ENCODE assay signal across 8 cellular contexts in the genomic region with DNA sequence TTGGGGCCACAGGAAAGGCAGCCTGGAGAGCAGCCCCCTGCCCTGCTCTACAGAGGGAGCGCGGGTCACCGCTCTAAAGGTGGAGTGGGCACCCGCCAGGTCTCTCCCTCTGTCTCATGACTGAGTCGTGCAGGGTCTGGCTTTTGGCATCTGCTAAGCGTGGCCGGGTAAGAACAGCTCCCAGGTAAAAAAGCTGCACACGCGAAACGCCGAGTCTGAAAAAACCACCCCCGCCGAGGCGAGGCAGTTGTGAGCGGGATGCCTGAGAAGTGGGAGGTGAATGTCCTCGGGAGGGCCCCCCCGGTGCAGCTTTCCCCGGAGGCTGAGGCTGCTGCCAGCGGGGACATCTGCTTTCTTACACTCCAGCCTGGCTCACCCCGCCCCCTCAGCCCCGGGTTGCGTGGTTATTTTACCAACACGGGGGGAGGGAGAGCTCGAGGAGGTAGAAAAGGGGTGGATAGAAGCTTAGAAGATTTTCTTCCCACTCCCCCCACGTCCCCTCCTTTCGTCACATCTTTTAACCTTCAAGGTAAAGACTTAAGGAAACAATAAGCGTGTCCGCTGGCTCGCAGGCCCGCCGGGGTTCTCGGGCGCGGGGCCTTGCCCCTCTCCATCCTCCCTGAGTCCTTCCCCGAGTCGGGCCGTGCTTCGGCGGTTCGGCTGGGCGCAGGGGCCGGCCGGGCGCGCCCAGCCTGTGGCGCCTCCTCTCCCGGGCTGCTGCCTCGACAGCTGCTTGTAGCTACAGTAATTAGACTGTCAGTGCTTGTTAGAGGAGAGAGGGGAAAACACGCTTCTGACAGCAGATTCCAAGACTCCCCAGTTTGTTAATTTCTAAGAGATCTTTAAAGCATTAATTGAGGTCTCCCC.
DNase-seq lines count a peak whose midpoint lies in the region; ATAC-seq and TF ChIP-seq lines count a peak whose summit lies in the region.

No MANE protein-coding gene starts in this region.

- no peaks in the 10 kb centered on the region for H3K27me3 Mint-ChIP-seq in activated T-helper 1 cell treated with anti-CD3 and anti-CD28 coated beads, Interleukin-12 subunit alpha, Interleukin-12 subunit beta, Interleukin-2, Interleukin-4 antibody, amounts not matched to agents 30 ng/mL and 10 ng/mL and 1 ng/mL, durations not matched to agents 14 hours and 24 hours and 36 hours (ENCODE audit: insufficient read depth)
- H3K27me3 Mint-ChIP-seq in naive B cell: peaks cover 0 to 7% (median 0%) of the 10 kb centered on the region in 3 donors

- H3K4me3 ChIP-seq in fibroblast of lung (replicated peaks in 1 of 4; ENCODE audit: control extremely low read depth in 1 of 4, insufficient read depth in 1 of 4, low read depth in 3 of 4, low read length in 4 of 4) (peak overlapping the region; percentile 38 to 78 (median 60)), thymus (ENCODE audit: low read length) (peak overlapping the region; percentile 52)

- H3K79me2 ChIP-seq in fibroblast of lung (ENCODE audit: control insufficient read depth, insufficient read depth, low read length): no peaks in the 10 kb centered on the region

- H3K27me3 ChIP-seq in fibroblast of lung (ENCODE audit: control insufficient read depth, insufficient read depth, low read length) (no peaks in the 10 kb centered on the region), thymus (ENCODE audit: control insufficient read depth, insufficient read depth) (no peaks in the 10 kb centered on the region)

- H3K27ac ChIP-seq in fibroblast of lung (ENCODE audit: insufficient read depth, low read length) (no peak overlapping the region), thymus (ENCODE audit: low read depth) (peak overlapping the region; percentile 46)

- WGBS in thymus: 12% methylated on average over 49 of the region's 49 CpGs

- H3K36me3 Mint-ChIP-seq in activated T-helper 1 cell treated with anti-CD3 and anti-CD28 coated beads, Interleukin-12 subunit alpha, Interleukin-12 subunit beta, Interleukin-2, Interleukin-4 antibody, amounts not matched to agents 30 ng/mL and 10 ng/mL and 1 ng/mL, durations not matched to agents 14 hours and 24 hours and 36 hours (ENCODE audit: low read depth): peaks cover 14% of the 10 kb centered on the region
- H3K36me3 Mint-ChIP-seq in naive B cell: peaks cover 0 to 7% of the 10 kb centered on the region in 2 donors

- intact Hi-C loops in activated T-helper 1 cell treated with anti-CD3 and anti-CD28 coated beads, Interleukin-12 subunit alpha, Interleukin-12 subunit beta, Interleukin-2, Interleukin-4 antibody, amounts not matched to agents 30 ng/mL and 10 ng/mL and 1 ng/mL, durations not matched to agents 14 hours and 24 hours and 36 hours (cut with micrococcal nuclease): loop anchor here (1.0 to 5.0 kb wide), 3 partner anchors 14 to 180 kb away; a partner anchor contains a TSS

- DNase-seq in NCI-H1105 treated with DMSO at 0.1 percent for 48 hours (lab: John Stamatoyannopoulos, UW) (peak; percentile 69), NCI-H1105 (lab: John Stamatoyannopoulos, UW) (no peak), NCI-H69 (lab: John Stamatoyannopoulos, UW) (peak; percentile 72), fibroblast of lung (ENCODE audit: low read depth in 2 of 2) (peak; percentile 42 to 49), naive B cell (peak; percentile 39)
- no peak for DNase-seq in activated T-helper 1 cell treated with anti-CD3 and anti-CD28 coated beads, Interleukin-12 subunit alpha, Interleukin-12 subunit beta, Interleukin-2, Interleukin-4 antibody, amounts not matched to agents 30 ng/mL and 10 ng/mL and 1 ng/mL, durations not matched to agents 14 hours and 24 hours and 36 hours (ENCODE audit: low spot score)

- H3K4me3 Mint-ChIP-seq in activated T-helper 1 cell treated with anti-CD3 and anti-CD28 coated beads, Interleukin-12 subunit alpha, Interleukin-12 subunit beta, Interleukin-2, Interleukin-4 antibody, amounts not matched to agents 30 ng/mL and 10 ng/mL and 1 ng/mL, durations not matched to agents 14 hours and 24 hours and 36 hours: peak overlapping the region; percentile 83
- peak overlapping the region; percentile 80 to 97 (median 90) for H3K4me3 Mint-ChIP-seq in naive B cell

- peaks cover 3% of the 10 kb centered on the region for H3K4me1 ChIP-seq in fibroblast of lung (ENCODE audit: control insufficient read depth, extremely low read depth, insufficient read depth, low read length)
- peaks cover 7% of the 10 kb centered on the region for H3K4me1 ChIP-seq in thymus (ENCODE audit: control insufficient read depth, insufficient read depth, low read length)

- H3K9ac ChIP-seq in fibroblast of lung (ENCODE audit: insufficient read depth, low read length): no peak overlapping the region

- H2AFZ ChIP-seq in fibroblast of lung (ENCODE audit: low read length): peak overlapping the region; percentile 30

- no peaks in the 10 kb centered on the region for H3K9me3 Mint-ChIP-seq in activated T-helper 1 cell treated with anti-CD3 and anti-CD28 coated beads, Interleukin-12 subunit alpha, Interleukin-12 subunit beta, Interleukin-2, Interleukin-4 antibody, amounts not matched to agents 30 ng/mL and 10 ng/mL and 1 ng/mL, durations not matched to agents 14 hours and 24 hours and 36 hours
- no peaks in the 10 kb centered on the region for H3K9me3 Mint-ChIP-seq in naive B cell

- peaks cover 50% of the 10 kb centered on the region for H3K4me1 Mint-ChIP-seq in activated T-helper 1 cell treated with anti-CD3 and anti-CD28 coated beads, Interleukin-12 subunit alpha, Interleukin-12 subunit beta, Interleukin-2, Interleukin-4 antibody, amounts not matched to agents 30 ng/mL and 10 ng/mL and 1 ng/mL, durations not matched to agents 14 hours and 24 hours and 36 hours (ENCODE audit: low read depth)
- peaks cover 8 to 22% (median 19%) of the 10 kb centered on the region in 3 donors for H3K4me1 Mint-ChIP-seq in naive B cell

- peak overlapping the region; percentile 99 for H3K4me2 ChIP-seq in fibroblast of lung (ENCODE audit: extremely low read depth, insufficient read depth, low read length)

- TF ChIP-seq CTCF in fibroblast of lung (conservative IDR thresholded peaks at IDR 0.05 in 1 of 2, IDR thresholded peaks at IDR 0.05 in 1 of 2; ENCODE audit: low read depth in 1 of 2, low read length in 2 of 2): no peak

- no peaks in the 10 kb centered on the region for H4K20me1 ChIP-seq in fibroblast of lung (ENCODE audit: control insufficient read depth, extremely low read depth, insufficient read depth, low read length)

- no peaks in the 10 kb centered on the region for H3K9me3 ChIP-seq in fibroblast of lung (ENCODE audit: control insufficient read depth, insufficient read depth, low read depth, low read length)
- no peaks in the 10 kb centered on the region for H3K9me3 ChIP-seq in thymus (ENCODE audit: control insufficient read depth)

- H3K36me3 ChIP-seq in fibroblast of lung (ENCODE audit: control insufficient read depth, insufficient read depth, low read length) (peaks cover 2% of the 10 kb centered on the region), thymus (ENCODE audit: control insufficient read depth, insufficient read depth) (peaks cover 3% of the 10 kb centered on the region)

- ATAC-seq in HG02938 (IDR thresholded peaks at IDR 0.05; ENCODE audit: unreplicated experiment) (peak; percentile 42), naive B cell (ENCODE audit: low read depth in 2 of 2) (peak; percentile 59 to 61)

- peak overlapping the region; percentile 73 for H3K27ac Mint-ChIP-seq in activated T-helper 1 cell treated with anti-CD3 and anti-CD28 coated beads, Interleukin-12 subunit alpha, Interleukin-12 subunit beta, Interleukin-2, Interleukin-4 antibody, amounts not matched to agents 30 ng/mL and 10 ng/mL and 1 ng/mL, durations not matched to agents 14 hours and 24 hours and 36 hours
- peak overlapping the region in 4 of 6 donors; percentile 42 to 83 (median 66) for H3K27ac Mint-ChIP-seq in naive B cell

Comparison
In these comparisons a context has a peak if more than half of its experiments do, and no peak if none do; other contexts are left out.
1. DNase-seq: peak in NCI-H1105 treated with DMSO at 0.1 percent for 48 hours (single experiment), NCI-H69 (single experiment), fibroblast of lung (2 of 2) and naive B cell (single experiment); none in NCI-H1105 (single experiment) and activated T-helper 1 cell treated with anti-CD3 and anti-CD28 coated beads, Interleukin-12 subunit alpha, Interleukin-12 subunit beta, Interleukin-2, Interleukin-4 antibody, amounts not matched to agents 30 ng/mL and 10 ng/mL and 1 ng/mL, durations not matched to agents 14 hours and 24 hours and 36 hours (single experiment).